In the genomic region with DNA sequence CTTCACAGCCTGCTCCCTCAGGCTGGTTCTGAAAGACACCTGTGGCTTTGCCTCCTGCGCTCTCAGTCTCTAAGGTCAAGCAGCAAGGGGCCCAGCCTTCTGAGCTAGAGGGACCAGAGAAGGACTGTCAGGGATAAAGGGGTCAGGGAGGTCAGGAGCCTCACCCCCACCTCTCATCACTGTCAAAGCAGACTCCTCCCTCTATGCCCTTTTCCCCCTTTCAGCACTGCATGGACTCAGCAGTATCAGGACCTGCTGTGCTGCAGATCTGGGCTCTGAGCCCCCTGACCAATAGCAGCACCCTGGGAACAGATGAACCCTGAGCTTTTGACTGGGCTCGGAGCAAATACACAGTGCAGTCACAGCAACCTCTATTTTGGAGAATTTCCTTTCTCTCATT, we compare ENCODE assay signal across 20 cellular contexts. TPM values are rescaled to one million over a fixed set of nuclear protein-coding genes. Genes with fewer than 3 reads are reported as not detected.
DNase-seq lines count a peak whose midpoint lies in the region; ATAC-seq, FAIRE-seq and TF ChIP-seq lines count a peak whose summit lies in the region.
"Had no signal": no experiment of that assay in that cellular context is flagged by ENCODE, and none has a peak within 500 bp of the region (broad histone marks: within the 10 kb centered on the region; RNA-seq: fewer than 3 reads in every experiment).

No MANE protein-coding gene starts in this region.

- H3K9me3 Mint-ChIP-seq in brain (peaks cover 0 to 6% (median 0%) of the 10 kb centered on the region in 5 experiments), neural crest cell (no peaks in the 10 kb centered on the region)
- H3K9me3 Mint-ChIP-seq: CD4-positive, CD25-positive, alpha-beta regulatory T cell had no signal

- no peak for FAIRE-seq in urothelium cell line (lab: Jason Lieb, UNC)
- FAIRE-seq: K562 had no signal

- H3K27me3 Mint-ChIP-seq in brain (peaks cover 39% of the 10 kb centered on the region), neural crest cell (ENCODE audit: low read depth) (no peaks in the 10 kb centered on the region)

- H3K9ac ChIP-seq in BLaER1 treated with 17β-estradiol and CSF1 and Interleukin-3, amounts not matched to agents 10 nM and 100 nM = peak overlapping the region in 5 of 11 experiments; percentile 5 to 32 (median 14); a peak in 4 of 22 replicates

- DNase-seq in GM20000 (ENCODE audit: low spot score) (peak; percentile 15), neural crest cell (ENCODE audit: low read depth, low spot score) (no peak), T-helper 2 cell (no peak), urothelium cell line (ENCODE audit: low spot score) (no peak), NCI-H345 treated with DMSO at 0.1 percent for 48 hours (lab: John Stamatoyannopoulos, UW; ENCODE audit: unreplicated experiment) (no peak)
- DNase-seq: CD4-positive, CD25-positive, alpha-beta regulatory T cell; GF-D8; HCEC 1CT; NCI-H1105; NCI-H1694 treated with DMSO at 0.1 percent for 48 hours; NCI-H345; NCI-H69; Peyer's patch; SHP77 had no signal

- H3K4me3 Mint-ChIP-seq in brain (peak overlapping the region in 3 of 5 experiments; percentile 45 to 62 (median 51)), neural crest cell (peak overlapping the region; percentile 75)

- H3K27me3 ChIP-seq in BLaER1 treated with 17β-estradiol and CSF1 and Interleukin-3, amounts not matched to agents 10 nM and 100 nM = no peaks in the 10 kb centered on the region
- H3K27me3 ChIP-seq: Peyer's patch had no signal

- no peak overlapping the region for H3K4me3 ChIP-seq in BLaER1 treated with 17β-estradiol and CSF1 and Interleukin-3, amounts not matched to agents 10 nM and 100 nM
- H3K4me3 ChIP-seq: K562, Peyer's patch had no signal

- no peaks in the 10 kb centered on the region for H3K9me3 ChIP-seq in BLaER1 treated with 17β-estradiol and CSF1 and Interleukin-3, amounts not matched to agents 10 nM and 100 nM (replicated peaks in 1 of 11)
- H3K9me3 ChIP-seq: Peyer's patch had no signal

- ATAC-seq in GM18511 (IDR thresholded peaks at IDR 0.05; ENCODE audit: unreplicated experiment) = no peak
- ATAC-seq: K562, SK-N-SH treated with all-trans-retinoic acid at 6 μM for 48 hours had no signal

- H3K4me2 ChIP-seq in BLaER1 treated with 17β-estradiol and CSF1 and Interleukin-3, amounts not matched to agents 10 nM and 100 nM = peak overlapping the region in 9 of 11 experiments; percentile 8 to 95 (median 22); a peak in 14 of 22 replicates

- peaks cover 0 to 3% (median 0%) of the 10 kb centered on the region in 11 experiments; a peak in 1 of 22 replicates for H4K20me1 ChIP-seq in BLaER1 treated with 17β-estradiol and CSF1 and Interleukin-3, amounts not matched to agents 10 nM and 100 nM

- H3K36me3 ChIP-seq in BLaER1 treated with 17β-estradiol and CSF1 and Interleukin-3, amounts not matched to agents 10 nM and 100 nM = no peaks in the 10 kb centered on the region
- H3K36me3 ChIP-seq: Peyer's patch had no signal

- H3K36me3 Mint-ChIP-seq in brain (no peaks in the 10 kb centered on the region), neural crest cell (ENCODE audit: low read depth) (no peaks in the 10 kb centered on the region)

- peaks cover 33% of the 10 kb centered on the region for H3K4me1 Mint-ChIP-seq in brain
- H3K4me1 Mint-ChIP-seq in neural crest cell = peaks cover 66% of the 10 kb centered on the region

- peaks cover 57 to 89% (median 72%) of the 10 kb centered on the region in 10 experiments for H3K4me1 ChIP-seq in BLaER1 treated with 17β-estradiol and CSF1 and Interleukin-3, amounts not matched to agents 10 nM and 100 nM

- peak overlapping the region in 1 of 5 experiments; percentile 83 for H3K27ac Mint-ChIP-seq in brain
- peak overlapping the region; percentile 80 for H3K27ac Mint-ChIP-seq in neural crest cell (ENCODE audit: unreplicated experiment)
- H3K27ac Mint-ChIP-seq: CD4-positive, CD25-positive, alpha-beta regulatory T cell had no signal

- no peak for TF ChIP-seq CTCF in GM20000 (IDR thresholded peaks at IDR 0.05; ENCODE audit: extremely low read depth, missing control alignments)
- no peak for TF ChIP-seq CTCF in brain (conservative IDR thresholded peaks at IDR 0.05)
- no peak for TF ChIP-seq CTCF in neural crest cell (conservative IDR thresholded peaks at IDR 0.05)

- peak overlapping the region in 6 of 11 experiments; percentile 0 to 41 (median 14); a peak in 7 of 22 replicates for H3K27ac ChIP-seq in BLaER1 treated with 17β-estradiol and CSF1 and Interleukin-3, amounts not matched to agents 10 nM and 100 nM
- H3K27ac ChIP-seq: Peyer's patch had no signal

RNA-seq across cellular contexts. Expression of gene BMF, which starts 3.2 kb away (rescaled TPM):
- polyA plus RNA-seq in brain (ENCODE audit: insufficient read depth, low read depth, low replicate concordance) = 22.7 TPM
- total RNA-seq in neural crest cell = 18.0 and 23.0 TPM in 2 replicates
- total RNA-seq: MCF 10A had no signal

RNA-seq across cellular contexts. Expression of gene BUB1B, which starts 49.0 kb away (rescaled TPM):
- 22.6 TPM for polyA plus RNA-seq in brain (ENCODE audit: insufficient read depth, low read depth, low replicate concordance)
- 95.8 and 96.6 TPM in 2 replicates for total RNA-seq in neural crest cell
